8 cellular contexts compared by ENCODE assay signal in the genomic region with DNA sequence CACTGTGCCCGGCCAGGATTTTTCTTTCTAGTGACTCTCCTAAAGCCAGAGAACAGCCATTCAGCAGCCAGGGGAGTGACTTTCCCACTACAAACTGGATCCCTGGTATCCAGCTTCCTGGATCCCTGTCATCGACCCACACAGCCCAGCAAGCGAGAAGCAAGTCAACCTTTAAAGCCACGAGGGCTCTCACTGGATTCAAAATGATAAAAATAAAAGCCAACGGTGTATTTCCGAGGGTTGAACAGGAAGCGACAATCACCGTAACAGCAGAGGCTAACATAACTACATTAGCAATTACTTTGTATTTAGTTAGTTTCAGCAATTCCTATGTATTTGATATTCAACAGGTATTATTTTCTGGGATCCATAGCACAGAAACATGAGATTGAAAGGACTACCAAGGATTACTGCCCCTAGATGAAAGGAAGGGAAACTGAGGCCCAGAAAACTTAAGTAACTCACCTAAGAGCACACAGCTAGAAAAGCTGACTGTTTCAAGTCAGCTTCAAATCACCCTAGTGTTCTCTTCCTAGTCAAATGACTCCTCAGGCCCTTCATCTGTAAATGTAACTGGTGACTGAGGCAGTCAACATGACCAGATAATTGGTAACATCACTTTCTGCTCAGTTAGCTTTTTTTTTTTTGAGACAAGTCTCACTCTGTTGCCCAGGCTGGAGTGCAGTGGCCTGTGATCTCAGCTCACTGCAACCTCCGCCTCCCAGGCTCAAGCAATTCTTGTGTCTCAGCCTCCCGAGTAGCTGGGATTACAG. TPM values are rescaled to one million over a fixed set of nuclear protein-coding genes. Genes with fewer than 3 reads are reported as not detected.
A peak's percentile ranks its signal among the peaks of the same experiment; 100 is the strongest.
DNase-seq lines count a peak whose midpoint lies in the region; ATAC-seq and TF ChIP-seq lines count a peak whose summit lies in the region.

No MANE protein-coding gene starts in this region.

- intact Hi-C loops in tibial artery (cut with DNase I; ENCODE audit: low total_unique reads) = no loop called here

- H3K27ac ChIP-seq in tibial artery = peak overlapping the region; percentile 100

- no peak overlapping the region for H3K4me3 ChIP-seq in tibial artery

- H3K9me3 ChIP-seq in tibial artery = peaks cover 0 to 7% (median 0%) of the 10 kb centered on the region in 3 donors

- no peaks in the 10 kb centered on the region for H3K27me3 ChIP-seq in tibial artery

- DNase-seq in activated T-cell treated with anti-CD3 and anti-CD28 coated beads, Interleukin-2, amount 50 U/mL, for 24 hours = peak; percentile 47
- DNase-seq in activated T-cell treated with anti-CD3 and anti-CD28 coated beads, Interleukin-2, amount 50 U/mL, for 1 hour = no peak
- DNase-seq in lung microvascular endothelial cell (ENCODE audit: low read depth in 2 of 2) = peak; percentile 52 to 69
- DNase-seq in tibial artery = no peak
- no peak for DNase-seq in DMS79 (lab: John Stamatoyannopoulos, UW)
- DNase-seq in NCI-H128 (lab: John Stamatoyannopoulos, UW; ENCODE audit: unreplicated experiment) = no peak

- peaks cover 0 to 3% (median 0%) of the 10 kb centered on the region in 3 donors for H3K36me3 ChIP-seq in tibial artery

- TF ChIP-seq CTCF in brain (conservative IDR thresholded peaks at IDR 0.05) (no peak), tibial artery (IDR thresholded peaks at IDR 0.05) (no peak)

- H3K4me1 Mint-ChIP-seq in activated T-cell treated with anti-CD3 and anti-CD28 coated beads, Interleukin-2, amount 50 U/mL, for 24 hours (ENCODE audit: low read depth) = peaks cover 56% of the 10 kb centered on the region
- peaks cover 27% of the 10 kb centered on the region for H3K4me1 Mint-ChIP-seq in brain

- H3K27me3 Mint-ChIP-seq in activated T-cell treated with anti-CD3 and anti-CD28 coated beads, Interleukin-2, amount 50 U/mL, for 24 hours = no peaks in the 10 kb centered on the region
- H3K27me3 Mint-ChIP-seq in brain = no peaks in the 10 kb centered on the region

- H3K36me3 Mint-ChIP-seq in activated T-cell treated with anti-CD3 and anti-CD28 coated beads, Interleukin-2, amount 50 U/mL, for 24 hours (ENCODE audit: low read depth) = peaks cover 32% of the 10 kb centered on the region
- H3K36me3 Mint-ChIP-seq in brain = peaks cover 26% of the 10 kb centered on the region

- peak overlapping the region; percentile 66 for H3K4me3 Mint-ChIP-seq in activated T-cell treated with anti-CD3 and anti-CD28 coated beads, Interleukin-2, amount 50 U/mL, for 24 hours
- peak overlapping the region in 4 of 5 experiments; percentile 26 to 54 (median 38) for H3K4me3 Mint-ChIP-seq in brain

- peak overlapping the region; percentile 95 for H3K27ac Mint-ChIP-seq in activated T-cell treated with anti-CD3 and anti-CD28 coated beads, Interleukin-2, amount 50 U/mL, for 24 hours
- H3K27ac Mint-ChIP-seq in brain = peak overlapping the region; percentile 24 to 95 (median 73)

- peaks cover 0 to 38% (median 28%) of the 10 kb centered on the region in 4 donors for H3K4me1 ChIP-seq in tibial artery

- H3K9me3 Mint-ChIP-seq in activated T-cell treated with anti-CD3 and anti-CD28 coated beads, Interleukin-2, amount 50 U/mL, for 24 hours = no peaks in the 10 kb centered on the region
- H3K9me3 Mint-ChIP-seq in brain = peaks cover 0 to 19% (median 13%) of the 10 kb centered on the region in 5 experiments

- ATAC-seq in GM18511 (IDR thresholded peaks at IDR 0.05; ENCODE audit: unreplicated experiment) = no peak

RNA-seq across cellular contexts. Expression of gene RFX1, which starts 2.7 kb away (rescaled TPM):
- polyA plus RNA-seq in brain (ENCODE audit: insufficient read depth, low read depth, low replicate concordance) = 17.4 TPM
- total RNA-seq in lung microvascular endothelial cell = 1.3 and 2.2 TPM in 2 replicates

RNA-seq across cellular contexts. Expression of gene RLN3, which starts 24.5 kb away (rescaled TPM):
- polyA plus RNA-seq in brain (ENCODE audit: insufficient read depth, low read depth, low replicate concordance) = 0.71 TPM
- not detected in 2 replicates for total RNA-seq in lung microvascular endothelial cell

RNA-seq across cellular contexts. Expression of gene IL27RA, which starts 28.1 kb away (rescaled TPM):
- polyA plus RNA-seq in brain (ENCODE audit: insufficient read depth, low read depth, low replicate concordance) = 2.5 TPM
- 1.2 and 4.1 TPM in 2 replicates for total RNA-seq in lung microvascular endothelial cell

RNA-seq across cellular contexts. Expression of gene DCAF15, which starts 51.2 kb away (rescaled TPM):
- polyA plus RNA-seq in brain (ENCODE audit: insufficient read depth, low read depth, low replicate concordance) = 52.5 TPM
- 6.1 and 8.5 TPM in 2 replicates for total RNA-seq in lung microvascular endothelial cell

RNA-seq across cellular contexts. Expression of gene PALM3, which starts 58.4 kb away (rescaled TPM):
- 1.9 TPM for polyA plus RNA-seq in brain (ENCODE audit: insufficient read depth, low read depth, low replicate concordance)
- not detected in 2 replicates for total RNA-seq in lung microvascular endothelial cell

Comparison
In these comparisons a context has a peak if more than half of its experiments do, and no peak if none do; other contexts are left out.
1. DNase-seq: peak in activated T-cell treated with anti-CD3 and anti-CD28 coated beads, Interleukin-2, amount 50 U/mL, for 24 hours (single experiment) and lung microvascular endothelial cell (2 of 2); none in activated T-cell treated with anti-CD3 and anti-CD28 coated beads, Interleukin-2, amount 50 U/mL, for 1 hour (single experiment), tibial artery (0 of 2), DMS79 (single experiment) and NCI-H128 (single experiment).